Comparison of ENCODE assay signal across 8 cellular contexts in the genomic region with DNA sequence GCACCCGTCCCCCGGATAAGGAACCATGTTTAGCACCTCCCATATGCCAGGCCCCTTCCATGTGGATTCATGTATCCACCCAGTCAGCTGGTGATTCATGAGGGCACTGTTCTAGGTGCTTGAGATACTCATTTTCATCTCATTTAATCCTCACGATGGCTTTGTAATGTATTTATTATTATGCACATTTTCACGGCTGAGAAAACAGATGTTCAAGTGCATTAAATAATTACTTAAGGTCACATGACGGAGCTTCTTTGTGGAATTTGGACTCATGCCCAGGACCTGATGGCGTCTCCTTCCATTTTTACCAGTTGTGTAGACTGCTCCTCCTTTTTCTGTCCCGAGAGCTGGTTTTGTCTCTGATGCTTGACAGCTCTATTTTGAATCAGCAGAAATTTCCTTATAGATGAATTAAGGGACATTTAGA.
DNase-seq lines count a peak whose midpoint lies in the region; ATAC-seq and TF ChIP-seq lines count a peak whose summit lies in the region.

No MANE protein-coding gene starts in this region.

- H3K36me3 Mint-ChIP-seq in nephron (ENCODE audit: low read depth) = peaks cover 12% of the 10 kb centered on the region
- no peaks in the 10 kb centered on the region for H3K36me3 Mint-ChIP-seq in nephron progenitor cell (ENCODE audit: low read depth)

- H3K4me3 Mint-ChIP-seq in nephron (peak overlapping the region; percentile 25 to 61 (median 45)), nephron progenitor cell (no peak overlapping the region)

- TF ChIP-seq CTCF in nephron (IDR thresholded peaks at IDR 0.05; ENCODE audit: unreplicated experiment in 3 of 3) (no peak), nephron progenitor cell (IDR thresholded peaks at IDR 0.05) (no peak)

- peak; percentile 72 for ATAC-seq in esophagus mucosa
- ATAC-seq in HG03196 (IDR thresholded peaks at IDR 0.05; ENCODE audit: unreplicated experiment) = no peak

- H3K4me1 Mint-ChIP-seq in nephron = peaks cover 71% of the 10 kb centered on the region
- peaks cover 77% of the 10 kb centered on the region for H3K4me1 Mint-ChIP-seq in nephron progenitor cell

- peak overlapping the region; percentile 79 to 91 (median 88) for H3K27ac Mint-ChIP-seq in nephron
- no peak overlapping the region for H3K27ac Mint-ChIP-seq in nephron progenitor cell

- DNase-seq in DMS53 (lab: John Stamatoyannopoulos, UW) (peak; percentile 99), NCI-H446 treated with DMSO at 0.1 percent for 48 hours (lab: John Stamatoyannopoulos, UW) (peak; percentile 83), RKO (ENCODE audit: low spot score) (no peak), NOMO-1 treated with dmso at 0.1 percent for 144 hours (lab: John Stamatoyannopoulos, UW; ENCODE audit: unreplicated experiment) (no peak), nephron progenitor cell (no peak)

- H3K27me3 Mint-ChIP-seq in nephron (ENCODE audit: low read depth) (no peaks in the 10 kb centered on the region), nephron progenitor cell (ENCODE audit: low read depth, poor library complexity) (no peaks in the 10 kb centered on the region)

- no peaks in the 10 kb centered on the region for H3K9me3 Mint-ChIP-seq in nephron
- H3K9me3 Mint-ChIP-seq in nephron progenitor cell = no peaks in the 10 kb centered on the region

Comparison
In these comparisons a context has a peak if more than half of its experiments do, and no peak if none do; other contexts are left out.
1. DNase-seq: peak in DMS53 (single experiment) and NCI-H446 treated with DMSO at 0.1 percent for 48 hours (single experiment); none in RKO (single experiment), NOMO-1 treated with dmso at 0.1 percent for 144 hours (single experiment) and nephron progenitor cell (single experiment).